In genomic region chr7:98761225-98761624, GRCh38 we compare ENCODE assay signal across 17 cellular contexts.
"Had no signal": no experiment of that assay in that cellular context is flagged by ENCODE, and none has a peak within 500 bp of the region (broad histone marks: within the 10 kb centered on the region; RNA-seq: fewer than 3 reads in every experiment).

No MANE protein-coding gene starts in this region.

- H3K36me3 ChIP-seq: heart left ventricle, sigmoid colon, tibial artery, upper lobe of left lung, uterus had no signal

- DNase-seq: effector CD4-positive, alpha-beta T cell; heart left ventricle; hippocampal formation; left colon; left ventricle myocardium superior; mesenchymal stem cell; midbrain; naive B cell; sigmoid colon; small intestine; stimulated activated CD4-positive, alpha-beta T cell treated with anti-CD3 and anti-CD28 coated beads, Interleukin-2, amount 100 ng/mL, for 48 hours; stimulated activated naive CD4-positive, alpha-beta T cell treated with Interleukin-2 at 50 U/mL for 16 hours; tibial artery; upper lobe of left lung; uterus had no signal

- H3K4me1 ChIP-seq: heart left ventricle, sigmoid colon, upper lobe of left lung, uterus had no signal

- ATAC-seq: heart left ventricle, left colon, left ventricle myocardium superior had no signal

- H3K4me3 ChIP-seq: heart left ventricle, lung, sigmoid colon, upper lobe of left lung, uterus had no signal

- H3K27ac ChIP-seq: heart left ventricle, sigmoid colon, upper lobe of left lung, uterus had no signal

- H3K9me3 ChIP-seq: sigmoid colon, upper lobe of left lung, uterus had no signal

- H3K4me3 Mint-ChIP-seq: naive B cell, nephron had no signal

- H3K4me1 Mint-ChIP-seq: naive B cell had no signal

- H3K27me3 ChIP-seq: tibial artery, upper lobe of left lung, uterus had no signal
